ENCODE assay signal across 2 cellular contexts in the genomic region with DNA sequence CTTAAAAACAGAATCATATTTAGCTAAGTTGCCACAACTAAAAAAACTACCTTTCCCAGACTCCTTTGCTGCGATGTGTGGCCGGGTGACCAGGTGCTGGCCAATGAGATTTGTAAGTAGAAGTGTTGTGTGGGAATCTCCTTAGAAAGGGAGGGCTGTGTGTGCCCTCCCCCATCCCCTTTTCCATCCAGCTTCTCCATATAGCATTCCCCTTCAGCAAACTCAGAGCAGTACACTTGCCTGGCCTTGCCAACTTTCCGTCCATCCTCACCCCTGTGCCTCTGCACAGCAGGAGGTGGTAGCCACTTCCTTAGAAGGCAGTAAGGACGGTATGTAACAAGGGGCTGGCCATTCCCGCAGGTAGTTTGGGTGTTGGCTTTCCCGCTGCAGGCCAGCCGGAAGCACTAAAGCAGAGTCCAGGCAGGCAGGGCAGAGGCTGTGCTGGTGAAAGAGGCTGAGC.
TF ChIP-seq lines count a peak whose summit lies in the region.

No MANE protein-coding gene starts in this region.

TF ChIP-seq in SK-N-SH, 30 proteins besides CTCF, POLR2A, EP300 and RAD21 (continued from another document):
- TF ChIP-seq, protein P1, sequence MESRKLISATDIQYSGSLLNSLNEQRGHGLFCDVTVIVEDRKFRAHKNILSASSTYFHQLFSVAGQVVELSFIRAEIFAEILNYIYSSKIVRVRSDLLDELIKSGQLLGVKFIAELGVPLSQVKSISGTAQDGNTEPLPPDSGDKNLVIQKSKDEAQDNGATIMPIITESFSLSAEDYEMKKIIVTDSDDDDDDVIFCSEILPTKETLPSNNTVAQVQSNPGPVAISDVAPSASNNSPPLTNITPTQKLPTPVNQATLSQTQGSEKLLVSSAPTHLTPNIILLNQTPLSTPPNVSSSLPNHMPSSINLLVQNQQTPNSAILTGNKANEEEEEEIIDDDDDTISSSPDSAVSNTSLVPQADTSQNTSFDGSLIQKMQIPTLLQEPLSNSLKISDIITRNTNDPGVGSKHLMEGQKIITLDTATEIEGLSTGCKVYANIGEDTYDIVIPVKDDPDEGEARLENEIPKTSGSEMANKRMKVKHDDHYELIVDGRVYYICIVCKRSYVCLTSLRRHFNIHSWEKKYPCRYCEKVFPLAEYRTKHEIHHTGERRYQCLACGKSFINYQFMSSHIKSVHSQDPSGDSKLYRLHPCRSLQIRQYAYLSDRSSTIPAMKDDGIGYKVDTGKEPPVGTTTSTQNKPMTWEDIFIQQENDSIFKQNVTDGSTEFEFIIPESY (IDR thresholded peaks at IDR 0.05; ENCODE audit: borderline replicate concordance, low read depth): no peak
- TF ChIP-seq, protein P2, sequence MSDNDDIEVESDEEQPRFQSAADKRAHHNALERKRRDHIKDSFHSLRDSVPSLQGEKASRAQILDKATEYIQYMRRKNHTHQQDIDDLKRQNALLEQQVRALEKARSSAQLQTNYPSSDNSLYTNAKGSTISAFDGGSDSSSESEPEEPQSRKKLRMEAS (IDR thresholded peaks at IDR 0.05; ENCODE audit: low read depth): no peak
- TF ChIP-seq TCF12 (IDR thresholded peaks at IDR 0.05) (no peak), EZH2phosphoT487 (IDR thresholded peaks at IDR 0.05; ENCODE audit: borderline replicate concordance, low read depth) (no peak), RXRA (IDR thresholded peaks at IDR 0.05; ENCODE audit: borderline replicate concordance, low read depth) (no peak)

TF ChIP-seq in SK-N-SH treated with all-trans-retinoic acid at 6 μM for 48 hours, 23 proteins besides CTCF, POLR2A, EP300 and RAD21 (continued from another document):
- TF ChIP-seq, protein P3, sequence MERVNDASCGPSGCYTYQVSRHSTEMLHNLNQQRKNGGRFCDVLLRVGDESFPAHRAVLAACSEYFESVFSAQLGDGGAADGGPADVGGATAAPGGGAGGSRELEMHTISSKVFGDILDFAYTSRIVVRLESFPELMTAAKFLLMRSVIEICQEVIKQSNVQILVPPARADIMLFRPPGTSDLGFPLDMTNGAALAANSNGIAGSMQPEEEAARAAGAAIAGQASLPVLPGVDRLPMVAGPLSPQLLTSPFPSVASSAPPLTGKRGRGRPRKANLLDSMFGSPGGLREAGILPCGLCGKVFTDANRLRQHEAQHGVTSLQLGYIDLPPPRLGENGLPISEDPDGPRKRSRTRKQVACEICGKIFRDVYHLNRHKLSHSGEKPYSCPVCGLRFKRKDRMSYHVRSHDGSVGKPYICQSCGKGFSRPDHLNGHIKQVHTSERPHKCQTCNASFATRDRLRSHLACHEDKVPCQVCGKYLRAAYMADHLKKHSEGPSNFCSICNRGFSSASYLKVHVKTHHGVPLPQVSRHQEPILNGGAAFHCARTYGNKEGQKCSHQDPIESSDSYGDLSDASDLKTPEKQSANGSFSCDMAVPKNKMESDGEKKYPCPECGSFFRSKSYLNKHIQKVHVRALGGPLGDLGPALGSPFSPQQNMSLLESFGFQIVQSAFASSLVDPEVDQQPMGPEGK (CRISPR knock-in tag; IDR thresholded peaks at IDR 0.05; ENCODE audit: borderline replicate concordance): no peak
- TF ChIP-seq ZNF565 (CRISPR knock-in tag; conservative IDR thresholded peaks at IDR 0.05; ENCODE audit: low read depth) (no peak), ISL1 (CRISPR knock-in tag; IDR thresholded peaks at IDR 0.05) (no peak), TCF4 (CRISPR knock-in tag; IDR thresholded peaks at IDR 0.05; ENCODE audit: borderline replicate concordance) (no peak), SNAI2 (CRISPR knock-in tag; IDR thresholded peaks at IDR 0.05) (no peak), ZC3H10 (CRISPR knock-in tag; IDR thresholded peaks at IDR 0.05) (no peak), ZNF8 (CRISPR knock-in tag; IDR thresholded peaks at IDR 0.05) (no peak), OSR1 (CRISPR knock-in tag; IDR thresholded peaks at IDR 0.05) (no peak), ZFP30 (CRISPR knock-in tag; IDR thresholded peaks at IDR 0.05) (no peak), GLIS3 (CRISPR knock-in tag; IDR thresholded peaks at IDR 0.05) (no peak), CSDC2 (CRISPR knock-in tag; IDR thresholded peaks at IDR 0.05) (no peak), ZNF70 (CRISPR knock-in tag; IDR thresholded peaks at IDR 0.05) (no peak), ARNTL (CRISPR knock-in tag; IDR thresholded peaks at IDR 0.05; ENCODE audit: borderline replicate concordance, low read depth) (no peak)
- TF ChIP-seq, protein P4, sequence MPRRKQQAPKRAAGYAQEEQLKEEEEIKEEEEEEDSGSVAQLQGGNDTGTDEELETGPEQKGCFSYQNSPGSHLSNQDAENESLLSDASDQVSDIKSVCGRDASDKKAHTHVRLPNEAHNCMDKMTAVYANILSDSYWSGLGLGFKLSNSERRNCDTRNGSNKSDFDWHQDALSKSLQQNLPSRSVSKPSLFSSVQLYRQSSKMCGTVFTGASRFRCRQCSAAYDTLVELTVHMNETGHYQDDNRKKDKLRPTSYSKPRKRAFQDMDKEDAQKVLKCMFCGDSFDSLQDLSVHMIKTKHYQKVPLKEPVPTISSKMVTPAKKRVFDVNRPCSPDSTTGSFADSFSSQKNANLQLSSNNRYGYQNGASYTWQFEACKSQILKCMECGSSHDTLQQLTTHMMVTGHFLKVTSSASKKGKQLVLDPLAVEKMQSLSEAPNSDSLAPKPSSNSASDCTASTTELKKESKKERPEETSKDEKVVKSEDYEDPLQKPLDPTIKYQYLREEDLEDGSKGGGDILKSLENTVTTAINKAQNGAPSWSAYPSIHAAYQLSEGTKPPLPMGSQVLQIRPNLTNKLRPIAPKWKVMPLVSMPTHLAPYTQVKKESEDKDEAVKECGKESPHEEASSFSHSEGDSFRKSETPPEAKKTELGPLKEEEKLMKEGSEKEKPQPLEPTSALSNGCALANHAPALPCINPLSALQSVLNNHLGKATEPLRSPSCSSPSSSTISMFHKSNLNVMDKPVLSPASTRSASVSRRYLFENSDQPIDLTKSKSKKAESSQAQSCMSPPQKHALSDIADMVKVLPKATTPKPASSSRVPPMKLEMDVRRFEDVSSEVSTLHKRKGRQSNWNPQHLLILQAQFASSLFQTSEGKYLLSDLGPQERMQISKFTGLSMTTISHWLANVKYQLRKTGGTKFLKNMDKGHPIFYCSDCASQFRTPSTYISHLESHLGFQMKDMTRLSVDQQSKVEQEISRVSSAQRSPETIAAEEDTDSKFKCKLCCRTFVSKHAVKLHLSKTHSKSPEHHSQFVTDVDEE (CRISPR knock-in tag; IDR thresholded peaks at IDR 0.05): no peak
- TF ChIP-seq, protein P5, sequence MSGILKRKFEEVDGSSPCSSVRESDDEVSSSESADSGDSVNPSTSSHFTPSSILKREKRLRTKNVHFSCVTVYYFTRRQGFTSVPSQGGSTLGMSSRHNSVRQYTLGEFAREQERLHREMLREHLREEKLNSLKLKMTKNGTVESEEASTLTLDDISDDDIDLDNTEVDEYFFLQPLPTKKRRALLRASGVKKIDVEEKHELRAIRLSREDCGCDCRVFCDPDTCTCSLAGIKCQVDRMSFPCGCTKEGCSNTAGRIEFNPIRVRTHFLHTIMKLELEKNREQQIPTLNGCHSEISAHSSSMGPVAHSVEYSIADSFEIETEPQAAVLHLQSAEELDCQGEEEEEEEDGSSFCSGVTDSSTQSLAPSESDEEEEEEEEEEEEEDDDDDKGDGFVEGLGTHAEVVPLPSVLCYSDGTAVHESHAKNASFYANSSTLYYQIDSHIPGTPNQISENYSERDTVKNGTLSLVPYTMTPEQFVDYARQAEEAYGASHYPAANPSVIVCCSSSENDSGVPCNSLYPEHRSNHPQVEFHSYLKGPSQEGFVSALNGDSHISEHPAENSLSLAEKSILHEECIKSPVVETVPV (CRISPR knock-in tag; IDR thresholded peaks at IDR 0.05): no peak
- TF ChIP-seq, protein P6, sequence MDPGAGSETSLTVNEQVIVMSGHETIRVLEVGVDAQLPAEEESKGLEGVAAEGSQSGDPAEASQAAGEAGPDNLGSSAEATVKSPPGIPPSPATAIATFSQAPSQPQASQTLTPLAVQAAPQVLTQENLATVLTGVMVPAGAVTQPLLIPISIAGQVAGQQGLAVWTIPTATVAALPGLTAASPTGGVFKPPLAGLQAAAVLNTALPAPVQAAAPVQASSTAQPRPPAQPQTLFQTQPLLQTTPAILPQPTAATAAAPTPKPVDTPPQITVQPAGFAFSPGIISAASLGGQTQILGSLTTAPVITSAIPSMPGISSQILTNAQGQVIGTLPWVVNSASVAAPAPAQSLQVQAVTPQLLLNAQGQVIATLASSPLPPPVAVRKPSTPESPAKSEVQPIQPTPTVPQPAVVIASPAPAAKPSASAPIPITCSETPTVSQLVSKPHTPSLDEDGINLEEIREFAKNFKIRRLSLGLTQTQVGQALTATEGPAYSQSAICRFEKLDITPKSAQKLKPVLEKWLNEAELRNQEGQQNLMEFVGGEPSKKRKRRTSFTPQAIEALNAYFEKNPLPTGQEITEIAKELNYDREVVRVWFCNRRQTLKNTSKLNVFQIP (CRISPR knock-in tag; IDR thresholded peaks at IDR 0.05; ENCODE audit: borderline replicate concordance, low read depth): no peak
